ENCODE assay signal across 19 cellular contexts in the genomic region with DNA sequence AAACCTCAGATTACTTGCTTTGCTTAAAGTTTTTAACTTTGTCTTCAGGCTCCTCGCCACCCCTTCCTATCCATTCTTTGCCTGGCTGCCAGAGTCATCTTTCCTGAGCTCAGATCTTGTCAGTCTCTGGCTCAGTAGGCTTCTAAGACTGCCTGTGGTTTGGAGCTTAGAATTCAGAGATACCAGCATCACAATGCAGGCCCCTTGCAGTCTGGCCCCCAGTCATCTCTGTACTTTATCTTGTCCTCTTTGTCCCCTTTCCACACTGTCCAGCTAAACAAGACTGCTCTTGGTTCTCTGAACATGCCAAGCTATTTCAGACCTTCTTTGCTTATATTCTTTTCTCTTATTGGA. TPM values are rescaled to one million over a fixed set of nuclear protein-coding genes. Genes with fewer than 3 reads are reported as not detected.
DNase-seq lines count a peak whose midpoint lies in the region; ATAC-seq and TF ChIP-seq lines count a peak whose summit lies in the region.
"Had no signal": no experiment of that assay in that cellular context is flagged by ENCODE, and none has a peak within 500 bp of the region (broad histone marks: within the 10 kb centered on the region; RNA-seq: fewer than 3 reads in every experiment).

No MANE protein-coding gene starts in this region.

- H3K36me3 Mint-ChIP-seq in stimulated activated naive CD8-positive, alpha-beta T cell treated with anti-CD3 and anti-CD28 coated beads, Interleukin-15, Interleukin-2, amounts not matched to agents 100 ng/mL and 50 ng/mL, for 24 hours (ENCODE audit: low read depth) = peaks cover 35% of the 10 kb centered on the region
- H3K36me3 Mint-ChIP-seq in activated T-helper 2 cell treated with anti-CD3 and anti-CD28 coated beads, Interferon-gamma antibody, Interleukin-2, Interleukin-4, amounts not matched to agents 10 μg/mL and 5 μg/mL and 100 μg/mL, durations not matched to agents 14 hours and 24 hours and 36 hours (ENCODE audit: low read depth) = peaks cover 18% of the 10 kb centered on the region
- no peaks in the 10 kb centered on the region for H3K36me3 Mint-ChIP-seq in natural killer cell treated with Interleukin-12 subunit alpha and Interleukin-12 subunit beta and Interleukin-15 and Interleukin-18, amount 100 ng/mL, for 72 hours
- H3K36me3 Mint-ChIP-seq in type B pancreatic cell = peaks cover 19% of the 10 kb centered on the region

- no peak overlapping the region for H3K27ac Mint-ChIP-seq in stimulated activated naive CD8-positive, alpha-beta T cell treated with anti-CD3 and anti-CD28 coated beads, Interleukin-15, Interleukin-2, amounts not matched to agents 100 ng/mL and 50 ng/mL, for 24 hours
- H3K27ac Mint-ChIP-seq in activated T-helper 2 cell treated with anti-CD3 and anti-CD28 coated beads, Interferon-gamma antibody, Interleukin-2, Interleukin-4, amounts not matched to agents 10 μg/mL and 5 μg/mL and 100 μg/mL, durations not matched to agents 14 hours and 24 hours and 36 hours = no peak overlapping the region
- peak overlapping the region in 1 of 2 donors; percentile 2 for H3K27ac Mint-ChIP-seq in natural killer cell treated with Interleukin-12 subunit alpha and Interleukin-12 subunit beta and Interleukin-15 and Interleukin-18, amount 100 ng/mL, for 72 hours
- H3K27ac Mint-ChIP-seq in type B pancreatic cell = peak overlapping the region; percentile 43

- H3K27me3 Mint-ChIP-seq in stimulated activated naive CD8-positive, alpha-beta T cell treated with anti-CD3 and anti-CD28 coated beads, Interleukin-15, Interleukin-2, amounts not matched to agents 100 ng/mL and 50 ng/mL, for 24 hours = no peaks in the 10 kb centered on the region
- no peaks in the 10 kb centered on the region for H3K27me3 Mint-ChIP-seq in activated T-helper 2 cell treated with anti-CD3 and anti-CD28 coated beads, Interferon-gamma antibody, Interleukin-2, Interleukin-4, amounts not matched to agents 10 μg/mL and 5 μg/mL and 100 μg/mL, durations not matched to agents 14 hours and 24 hours and 36 hours (ENCODE audit: low read depth)
- no peaks in the 10 kb centered on the region for H3K27me3 Mint-ChIP-seq in natural killer cell treated with Interleukin-12 subunit alpha and Interleukin-12 subunit beta and Interleukin-15 and Interleukin-18, amount 100 ng/mL, for 72 hours
- peaks cover 6% of the 10 kb centered on the region for H3K27me3 Mint-ChIP-seq in type B pancreatic cell

- peaks cover 16% of the 10 kb centered on the region for H3K4me1 ChIP-seq in A673 (ENCODE audit: insufficient read depth, low read length, poor library complexity, severe bottlenecking)
- H3K4me1 ChIP-seq: BE2C had no signal

- no peaks in the 10 kb centered on the region for H3K27me3 ChIP-seq in A673 (replicated peaks; ENCODE audit: insufficient read depth, low read depth, low read length, poor library complexity)
- H3K27me3 ChIP-seq: BE2C, Peyer's patch, tibial artery had no signal

- CTCF ChIA-PET in A673 (lab: Charles Lee) = no interaction called here

- peak overlapping the region; percentile 15 for H3K4me3 Mint-ChIP-seq in stimulated activated naive CD8-positive, alpha-beta T cell treated with anti-CD3 and anti-CD28 coated beads, Interleukin-15, Interleukin-2, amounts not matched to agents 100 ng/mL and 50 ng/mL, for 24 hours
- H3K4me3 Mint-ChIP-seq in activated T-helper 2 cell treated with anti-CD3 and anti-CD28 coated beads, Interferon-gamma antibody, Interleukin-2, Interleukin-4, amounts not matched to agents 10 μg/mL and 5 μg/mL and 100 μg/mL, durations not matched to agents 14 hours and 24 hours and 36 hours (ENCODE audit: low read depth) = peak overlapping the region; percentile 15
- H3K4me3 Mint-ChIP-seq in natural killer cell treated with Interleukin-12 subunit alpha and Interleukin-12 subunit beta and Interleukin-15 and Interleukin-18, amount 100 ng/mL, for 72 hours = peak overlapping the region; percentile 41
- H3K4me3 Mint-ChIP-seq in type B pancreatic cell = peak overlapping the region; percentile 72

- H3K27ac ChIP-seq in A673 (ENCODE audit: low read depth, low read length, poor library complexity, severe bottlenecking) = no peak overlapping the region
- H3K27ac ChIP-seq: coronary artery, epithelial cell of prostate, KMS-11, lower lobe of right lung, Peyer's patch, tibial artery had no signal

- no peak for ATAC-seq in stimulated activated naive CD8-positive, alpha-beta T cell treated with anti-CD3 and anti-CD28 coated beads, Interleukin-15, Interleukin-2, amounts not matched to agents 100 U/mL and 50 U/mL, for 24 hours
- no peak for ATAC-seq in natural killer cell treated with Interleukin-12 subunit alpha and Interleukin-12 subunit beta and Interleukin-15 and Interleukin-18, amount 100 ng/mL, for 72 hours
- ATAC-seq in GM19395 (IDR thresholded peaks at IDR 0.05; ENCODE audit: unreplicated experiment) = no peak
- ATAC-seq: lower lobe of right lung had no signal

- BruUV-seq in A673 (replicated peaks; lab: Mats Ljungman, UMichigan) = no TSS peak

- DNase-seq in stimulated activated naive CD8-positive, alpha-beta T cell treated with anti-CD3 and anti-CD28 coated beads, Interleukin-15, Interleukin-2, amounts not matched to agents 100 U/mL and 50 U/mL, for 24 hours = no peak
- no peak for DNase-seq in activated T-helper 2 cell treated with anti-CD3 and anti-CD28 coated beads, Interferon-gamma antibody, Interleukin-2, Interleukin-4, amounts not matched to agents 10 μg/mL and 5 μg/mL and 100 μg/mL, durations not matched to agents 14 hours and 24 hours and 36 hours (ENCODE audit: low spot score)
- no peak for DNase-seq in natural killer cell treated with Interleukin-12 subunit alpha and Interleukin-12 subunit beta and Interleukin-15 and Interleukin-18, amount 100 ng/mL, for 72 hours (ENCODE audit: low spot score)
- DNase-seq in type B pancreatic cell (ENCODE audit: extremely low spot score, unreplicated experiment) = no peak
- no peak for DNase-seq in A673 (ENCODE audit: low spot score)
- DNase-seq in LoVo (ENCODE audit: low spot score) = no peak
- DNase-seq: BE2C; DMS79 treated with DMSO at 0.1 percent for 48 hours; lower lobe of right lung; NCI-H1105 treated with DMSO at 0.1 percent for 48 hours; NCI-H2171; stimulated activated CD4-positive, alpha-beta T cell treated with anti-CD3 and anti-CD28 coated beads, Interleukin-4, amount 100 ng/mL, for 1 hour; tibial artery had no signal

- POLR2A ChIA-PET in A673 (lab: Charles Lee; ENCODE audit: low non-redundant PET) = no interaction called here

- H3K9me3 ChIP-seq in A673 (ENCODE audit: low read depth, low read length, poor library complexity, severe bottlenecking) = no peaks in the 10 kb centered on the region
- H3K9me3 ChIP-seq: BE2C, lower lobe of right lung, Peyer's patch, tibial artery had no signal

- TF ChIP-seq CTCF in type B pancreatic cell (conservative IDR thresholded peaks at IDR 0.05) = no peak
- TF ChIP-seq CTCF in A673 (conservative IDR thresholded peaks at IDR 0.05; ENCODE audit: low read depth, low read length) = no peak

- peaks cover 62% of the 10 kb centered on the region for H3K4me1 Mint-ChIP-seq in stimulated activated naive CD8-positive, alpha-beta T cell treated with anti-CD3 and anti-CD28 coated beads, Interleukin-15, Interleukin-2, amounts not matched to agents 100 ng/mL and 50 ng/mL, for 24 hours (ENCODE audit: low read depth)
- H3K4me1 Mint-ChIP-seq in activated T-helper 2 cell treated with anti-CD3 and anti-CD28 coated beads, Interferon-gamma antibody, Interleukin-2, Interleukin-4, amounts not matched to agents 10 μg/mL and 5 μg/mL and 100 μg/mL, durations not matched to agents 14 hours and 24 hours and 36 hours (ENCODE audit: low read depth) = peaks cover 45% of the 10 kb centered on the region
- peaks cover 31 to 37% of the 10 kb centered on the region in 2 donors for H3K4me1 Mint-ChIP-seq in natural killer cell treated with Interleukin-12 subunit alpha and Interleukin-12 subunit beta and Interleukin-15 and Interleukin-18, amount 100 ng/mL, for 72 hours (ENCODE audit: low read depth in 2 of 2)
- peaks cover 39% of the 10 kb centered on the region for H3K4me1 Mint-ChIP-seq in type B pancreatic cell (ENCODE audit: unreplicated experiment)

- intact Hi-C loops in activated T-helper 2 cell treated with anti-CD3 and anti-CD28 coated beads, Interferon-gamma antibody, Interleukin-2, Interleukin-4, amounts not matched to agents 10 μg/mL and 5 μg/mL and 100 μg/mL, durations not matched to agents 14 hours and 24 hours and 36 hours (cut with micrococcal nuclease) = no loop called here
- intact Hi-C loops in A673 (cut with micrococcal nuclease; ENCODE audit: unreplicated experiment) = no loop called here

- peaks cover 9% of the 10 kb centered on the region for H3K36me3 ChIP-seq in A673 (ENCODE audit: insufficient read depth, low read length, poor library complexity, severe bottlenecking)
- H3K36me3 ChIP-seq: tibial artery had no signal

- no peaks in the 10 kb centered on the region for H3K9me3 Mint-ChIP-seq in stimulated activated naive CD8-positive, alpha-beta T cell treated with anti-CD3 and anti-CD28 coated beads, Interleukin-15, Interleukin-2, amounts not matched to agents 100 ng/mL and 50 ng/mL, for 24 hours
- H3K9me3 Mint-ChIP-seq in activated T-helper 2 cell treated with anti-CD3 and anti-CD28 coated beads, Interferon-gamma antibody, Interleukin-2, Interleukin-4, amounts not matched to agents 10 μg/mL and 5 μg/mL and 100 μg/mL, durations not matched to agents 14 hours and 24 hours and 36 hours = no peaks in the 10 kb centered on the region
- H3K9me3 Mint-ChIP-seq in natural killer cell treated with Interleukin-12 subunit alpha and Interleukin-12 subunit beta and Interleukin-15 and Interleukin-18, amount 100 ng/mL, for 72 hours = no peaks in the 10 kb centered on the region
- no peaks in the 10 kb centered on the region for H3K9me3 Mint-ChIP-seq in type B pancreatic cell

- H3K4me3 ChIP-seq in A673 (ENCODE audit: low read depth, low read length, poor library complexity, severe bottlenecking) = no peak overlapping the region
- H3K4me3 ChIP-seq: coronary artery, lower lobe of right lung, tibial artery had no signal

RNA-seq across cellular contexts. Expression of a gene that starts 3.0 kb away (rescaled TPM):
- 13.6 and 15.9 TPM in 2 replicates for total RNA-seq in activated T-helper 2 cell treated with anti-CD3 and anti-CD28 coated beads, Interferon-gamma antibody, Interleukin-2, Interleukin-4, amounts not matched to agents 10 μg/mL and 5 μg/mL and 100 μg/mL, durations not matched to agents 14 hours and 24 hours and 36 hours
- total RNA-seq in natural killer cell treated with Interleukin-12 subunit alpha and Interleukin-12 subunit beta and Interleukin-15 and Interleukin-18, amount 100 ng/mL, for 72 hours = 10 to 100 TPM; 19.5 to 20.6 TPM
- total RNA-seq in type B pancreatic cell (ENCODE audit: low replicate concordance) (33.9 and 35.9 TPM in 2 replicates), A673 (2021) (30.2 and 33.3 TPM in 2 replicates)

Comparison
In these comparisons a context has a peak if more than half of its experiments do, and no peak if none do; other contexts are left out.
1. H3K4me3 Mint-ChIP-seq: peak in every context shown above with its lines; median percentile 72 in type B pancreatic cell; 41 in natural killer cell treated with Interleukin-12 subunit alpha and Interleukin-12 subunit beta and Interleukin-15 and Interleukin-18, amount 100 ng/mL, for 72 hours; 15 in stimulated activated naive CD8-positive, alpha-beta T cell treated with anti-CD3 and anti-CD28 coated beads, Interleukin-15, Interleukin-2, amounts not matched to agents 100 ng/mL and 50 ng/mL, for 24 hours; 15 in activated T-helper 2 cell treated with anti-CD3 and anti-CD28 coated beads, Interferon-gamma antibody, Interleukin-2, Interleukin-4, amounts not matched to agents 10 μg/mL and 5 μg/mL and 100 μg/mL, durations not matched to agents 14 hours and 24 hours and 36 hours.